In genomic region chr9:27108981-27109541, GRCh38 we compare ENCODE assay signal across 1 cellular context.
TF ChIP-seq lines count a peak whose summit lies in the region.

TEK (plus strand) TSS chr9:27109225; CDS start chr9:27109591, 366 bp downstream.

TF ChIP-seq in GM23338, 12 proteins besides CTCF, POLR2A, EP300 and RAD21 (continued from another document):
- TF ChIP-seq ZNF462 (CRISPR knock-in tag; IDR thresholded peaks at IDR 0.05): no peak
